1 cellular context compared by ENCODE assay signal in genomic region chr9:120985759-120986353, GRCh38.
TF ChIP-seq lines count a peak whose summit lies in the region.

No MANE protein-coding gene starts in this region.

TF ChIP-seq in K562, 482 proteins besides CTCF, POLR2A, EP300 and RAD21 (continued from another document):
- TF ChIP-seq, protein P1, sequence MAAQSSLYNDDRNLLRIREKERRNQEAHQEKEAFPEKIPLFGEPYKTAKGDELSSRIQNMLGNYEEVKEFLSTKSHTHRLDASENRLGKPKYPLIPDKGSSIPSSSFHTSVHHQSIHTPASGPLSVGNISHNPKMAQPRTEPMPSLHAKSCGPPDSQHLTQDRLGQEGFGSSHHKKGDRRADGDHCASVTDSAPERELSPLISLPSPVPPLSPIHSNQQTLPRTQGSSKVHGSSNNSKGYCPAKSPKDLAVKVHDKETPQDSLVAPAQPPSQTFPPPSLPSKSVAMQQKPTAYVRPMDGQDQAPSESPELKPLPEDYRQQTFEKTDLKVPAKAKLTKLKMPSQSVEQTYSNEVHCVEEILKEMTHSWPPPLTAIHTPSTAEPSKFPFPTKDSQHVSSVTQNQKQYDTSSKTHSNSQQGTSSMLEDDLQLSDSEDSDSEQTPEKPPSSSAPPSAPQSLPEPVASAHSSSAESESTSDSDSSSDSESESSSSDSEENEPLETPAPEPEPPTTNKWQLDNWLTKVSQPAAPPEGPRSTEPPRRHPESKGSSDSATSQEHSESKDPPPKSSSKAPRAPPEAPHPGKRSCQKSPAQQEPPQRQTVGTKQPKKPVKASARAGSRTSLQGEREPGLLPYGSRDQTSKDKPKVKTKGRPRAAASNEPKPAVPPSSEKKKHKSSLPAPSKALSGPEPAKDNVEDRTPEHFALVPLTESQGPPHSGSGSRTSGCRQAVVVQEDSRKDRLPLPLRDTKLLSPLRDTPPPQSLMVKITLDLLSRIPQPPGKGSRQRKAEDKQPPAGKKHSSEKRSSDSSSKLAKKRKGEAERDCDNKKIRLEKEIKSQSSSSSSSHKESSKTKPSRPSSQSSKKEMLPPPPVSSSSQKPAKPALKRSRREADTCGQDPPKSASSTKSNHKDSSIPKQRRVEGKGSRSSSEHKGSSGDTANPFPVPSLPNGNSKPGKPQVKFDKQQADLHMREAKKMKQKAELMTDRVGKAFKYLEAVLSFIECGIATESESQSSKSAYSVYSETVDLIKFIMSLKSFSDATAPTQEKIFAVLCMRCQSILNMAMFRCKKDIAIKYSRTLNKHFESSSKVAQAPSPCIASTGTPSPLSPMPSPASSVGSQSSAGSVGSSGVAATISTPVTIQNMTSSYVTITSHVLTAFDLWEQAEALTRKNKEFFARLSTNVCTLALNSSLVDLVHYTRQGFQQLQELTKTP (IDR thresholded peaks at IDR 0.05; ENCODE audit: low read depth in 1 of 2, partially characterized antibody in 2 of 2): peak in 1 of 2 experiments; percentile 30
- TF ChIP-seq HMBOX1 (IDR thresholded peaks at IDR 0.05) (peak; percentile 63; the same call in 1 of the 2 replicates), DEAF1 (CRISPR knock-in tag; IDR thresholded peaks at IDR 0.05) (peak; percentile 36; the same call in 1 of the 2 replicates), ZFP91 (CRISPR knock-in tag; IDR thresholded peaks at IDR 0.05) (no peak), KLF6 (CRISPR knock-in tag; IDR thresholded peaks at IDR 0.05; ENCODE audit: borderline replicate concordance) (no peak), EP400 (IDR thresholded peaks at IDR 0.05) (0 out of 2 replicates have a peak, but pooled peaks have one; percentile 15), NFRKB (IDR thresholded peaks at IDR 0.05; ENCODE audit: low read depth) (no peak), ZNF197 (CRISPR knock-in tag; IDR thresholded peaks at IDR 0.05; ENCODE audit: low read depth) (0 out of 2 replicates have a peak, but pooled peaks have one; percentile 52), GATAD2B (IDR thresholded peaks at IDR 0.05; ENCODE audit: borderline replicate concordance) (peak; percentile 68; the same call in 1 of the 2 replicates), DMBX1 (CRISPR knock-in tag; IDR thresholded peaks at IDR 0.05; ENCODE audit: borderline replicate concordance) (no peak), MEIS2 (IDR thresholded peaks at IDR 0.05; ENCODE audit: partially characterized antibody) (peak; percentile 31), ARID1B (IDR thresholded peaks at IDR 0.05) (peak; percentile 38; the same call in 1 of the 2 replicates), SMC3 (conservative IDR thresholded peaks at IDR 0.05; ENCODE audit: insufficient read depth, low read depth, low read length) (0 out of 2 replicates have a peak, but pooled peaks have one; percentile 14), MTA3 (IDR thresholded peaks at IDR 0.05; ENCODE audit: borderline replicate concordance) (peak; percentile 30; the same call in 1 of the 2 replicates), FOXA3 (CRISPR knock-in tag; conservative IDR thresholded peaks at IDR 0.05 in 1 of 2, IDR thresholded peaks at IDR 0.05 in 1 of 2) (peak in 1 of 2 experiments; percentile 42; a peak in 1 of 4 replicates), JUND (IDR thresholded peaks at IDR 0.05; ENCODE audit: borderline replicate concordance, low read depth, low read length) (no peak; the same call in 1 of the 2 replicates), JUND (tag; IDR thresholded peaks at IDR 0.05; ENCODE audit: borderline replicate concordance, low read depth, low read length) (peak; percentile 48; the same call in 1 of the 3 replicates)
- TF ChIP-seq, protein P2, sequence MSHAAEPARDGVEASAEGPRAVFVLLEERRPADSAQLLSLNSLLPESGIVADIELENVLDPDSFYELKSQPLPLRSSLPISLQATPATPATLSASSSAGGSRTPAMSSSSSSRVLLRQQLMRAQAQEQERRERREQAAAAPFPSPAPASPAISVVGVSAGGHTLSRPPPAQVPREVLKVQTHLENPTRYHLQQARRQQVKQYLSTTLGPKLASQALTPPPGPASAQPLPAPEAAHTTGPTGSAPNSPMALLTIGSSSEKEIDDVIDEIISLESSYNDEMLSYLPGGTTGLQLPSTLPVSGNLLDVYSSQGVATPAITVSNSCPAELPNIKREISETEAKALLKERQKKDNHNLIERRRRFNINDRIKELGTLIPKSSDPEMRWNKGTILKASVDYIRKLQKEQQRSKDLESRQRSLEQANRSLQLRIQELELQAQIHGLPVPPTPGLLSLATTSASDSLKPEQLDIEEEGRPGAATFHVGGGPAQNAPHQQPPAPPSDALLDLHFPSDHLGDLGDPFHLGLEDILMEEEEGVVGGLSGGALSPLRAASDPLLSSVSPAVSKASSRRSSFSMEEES (CRISPR knock-in tag; IDR thresholded peaks at IDR 0.05): no peak
- TF ChIP-seq, protein P3, sequence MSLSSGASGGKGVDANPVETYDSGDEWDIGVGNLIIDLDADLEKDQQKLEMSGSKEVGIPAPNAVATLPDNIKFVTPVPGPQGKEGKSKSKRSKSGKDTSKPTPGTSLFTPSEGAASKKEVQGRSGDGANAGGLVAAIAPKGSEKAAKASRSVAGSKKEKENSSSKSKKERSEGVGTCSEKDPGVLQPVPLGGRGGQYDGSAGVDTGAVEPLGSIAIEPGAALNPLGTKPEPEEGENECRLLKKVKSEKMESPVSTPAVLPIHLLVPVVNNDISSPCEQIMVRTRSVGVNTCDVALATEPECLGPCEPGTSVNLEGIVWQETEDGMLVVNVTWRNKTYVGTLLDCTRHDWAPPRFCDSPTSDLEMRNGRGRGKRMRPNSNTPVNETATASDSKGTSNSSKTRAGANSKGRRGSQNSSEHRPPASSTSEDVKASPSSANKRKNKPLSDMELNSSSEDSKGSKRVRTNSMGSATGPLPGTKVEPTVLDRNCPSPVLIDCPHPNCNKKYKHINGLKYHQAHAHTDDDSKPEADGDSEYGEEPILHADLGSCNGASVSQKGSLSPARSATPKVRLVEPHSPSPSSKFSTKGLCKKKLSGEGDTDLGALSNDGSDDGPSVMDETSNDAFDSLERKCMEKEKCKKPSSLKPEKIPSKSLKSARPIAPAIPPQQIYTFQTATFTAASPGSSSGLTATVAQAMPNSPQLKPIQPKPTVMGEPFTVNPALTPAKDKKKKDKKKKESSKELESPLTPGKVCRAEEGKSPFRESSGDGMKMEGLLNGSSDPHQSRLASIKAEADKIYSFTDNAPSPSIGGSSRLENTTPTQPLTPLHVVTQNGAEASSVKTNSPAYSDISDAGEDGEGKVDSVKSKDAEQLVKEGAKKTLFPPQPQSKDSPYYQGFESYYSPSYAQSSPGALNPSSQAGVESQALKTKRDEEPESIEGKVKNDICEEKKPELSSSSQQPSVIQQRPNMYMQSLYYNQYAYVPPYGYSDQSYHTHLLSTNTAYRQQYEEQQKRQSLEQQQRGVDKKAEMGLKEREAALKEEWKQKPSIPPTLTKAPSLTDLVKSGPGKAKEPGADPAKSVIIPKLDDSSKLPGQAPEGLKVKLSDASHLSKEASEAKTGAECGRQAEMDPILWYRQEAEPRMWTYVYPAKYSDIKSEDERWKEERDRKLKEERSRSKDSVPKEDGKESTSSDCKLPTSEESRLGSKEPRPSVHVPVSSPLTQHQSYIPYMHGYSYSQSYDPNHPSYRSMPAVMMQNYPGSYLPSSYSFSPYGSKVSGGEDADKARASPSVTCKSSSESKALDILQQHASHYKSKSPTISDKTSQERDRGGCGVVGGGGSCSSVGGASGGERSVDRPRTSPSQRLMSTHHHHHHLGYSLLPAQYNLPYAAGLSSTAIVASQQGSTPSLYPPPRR (CRISPR knock-in tag; IDR thresholded peaks at IDR 0.05; ENCODE audit: borderline replicate concordance): no peak
